In genomic region chr6:115882771-115883170, GRCh38 we compare ENCODE assay signal across 22 cellular contexts.
A peak's percentile ranks its signal among the peaks of the same experiment; 100 is the strongest.
DNase-seq lines count a peak whose midpoint lies in the region; ATAC-seq and TF ChIP-seq lines count a peak whose summit lies in the region.
"Had no signal": no experiment of that assay in that cellular context is flagged by ENCODE, and none has a peak within 500 bp of the region (broad histone marks: within the 10 kb centered on the region; RNA-seq: fewer than 3 reads in every experiment).

No MANE protein-coding gene starts in this region.

- H3K27ac ChIP-seq in GM23338 (ENCODE audit: low read depth) = no peak overlapping the region
- peak overlapping the region; percentile 99 for H3K27ac ChIP-seq in PC-3 (ENCODE audit: low read length)
- no peak overlapping the region for H3K27ac ChIP-seq in spleen
- no peak overlapping the region for H3K27ac ChIP-seq in coronary artery
- H3K27ac ChIP-seq: BLaER1 treated with 17β-estradiol and CSF1 and Interleukin-3, amounts not matched to agents 10 nM and 100 nM; Peyer's patch; SJCRH30 had no signal

- H3K4me1 Mint-ChIP-seq in GM23338 = no peaks in the 10 kb centered on the region; the same call in 2 of the 3 replicates
- no peaks in the 10 kb centered on the region for H3K4me1 Mint-ChIP-seq in activated CD8-positive, alpha-beta T cell treated with anti-CD3 and anti-CD28 coated beads for 36 hours (ENCODE audit: low read depth)
- H3K4me1 Mint-ChIP-seq: H9 had no signal

- no peak overlapping the region for H3K4me3 ChIP-seq in GM23338
- peak overlapping the region; percentile 51 for H3K4me3 ChIP-seq in PC-3 (ENCODE audit: low read length)
- H3K4me3 ChIP-seq in epithelial cell of esophagus (ENCODE audit: low read length) = no peak overlapping the region
- no peak overlapping the region for H3K4me3 ChIP-seq in spleen
- H3K4me3 ChIP-seq in coronary artery = no peak overlapping the region
- H3K4me3 ChIP-seq: BLaER1 treated with 17β-estradiol and CSF1 and Interleukin-3, amounts not matched to agents 10 nM and 100 nM; MG63; Peyer's patch; SJCRH30 had no signal

- no peaks in the 10 kb centered on the region for H3K36me3 ChIP-seq in GM23338 (ENCODE audit: insufficient read depth)
- H3K36me3 ChIP-seq in PC-3 (ENCODE audit: low read depth, low read length) = no peaks in the 10 kb centered on the region
- no peaks in the 10 kb centered on the region for H3K36me3 ChIP-seq in spleen
- H3K36me3 ChIP-seq: BLaER1 treated with 17β-estradiol and CSF1 and Interleukin-3, amounts not matched to agents 10 nM and 100 nM; MG63; Peyer's patch; SJCRH30 had no signal

- 83 to 94% (median 84%) methylated on average over 2 of the region's 2 CpGs for WGBS in spleen, 5 donors

- H3F3A ChIP-seq in GM23338 (replicated peaks; ENCODE audit: low read depth) (no peaks in the 10 kb centered on the region), PC-3 (ENCODE audit: low read length, unreplicated experiment) (peaks cover 4% of the 10 kb centered on the region)

- intact Hi-C loops in PC-3 (cut with micrococcal nuclease) (no loop called here), spleen (cut with DNase I; ENCODE audit: low total_unique reads) (no loop called here)
- intact Hi-C loops in activated CD8-positive, alpha-beta T cell treated with anti-CD3 and anti-CD28 coated beads for 36 hours (cut with micrococcal nuclease) = no loop called here

- POLR2A ChIA-PET in PC-3 (lab: Charles Lee; ENCODE audit: unreplicated experiment) = interaction anchor here (0.6 kb wide), 1 partner anchor 716 kb away, joined by 3 read pairs; no protein-coding TSS in a partner anchor
- POLR2A ChIA-PET in activated CD8-positive, alpha-beta T cell treated with anti-CD3 and anti-CD28 coated beads for 36 hours (lab: Charles Lee) = no interaction called here

- H3K36me3 Mint-ChIP-seq in GM23338 (ENCODE audit: low read depth) = no peaks in the 10 kb centered on the region
- no peaks in the 10 kb centered on the region for H3K36me3 Mint-ChIP-seq in activated CD8-positive, alpha-beta T cell treated with anti-CD3 and anti-CD28 coated beads for 36 hours (ENCODE audit: low read depth)

- no peak overlapping the region for H3K4me3 Mint-ChIP-seq in GM23338
- no peak overlapping the region for H3K4me3 Mint-ChIP-seq in activated CD8-positive, alpha-beta T cell treated with anti-CD3 and anti-CD28 coated beads for 36 hours
- H3K4me3 Mint-ChIP-seq: CD4-positive, alpha-beta T cell; H9; HFFc6 had no signal

- no TSS peak for BruUV-seq in PC-3 (replicated peaks; lab: Mats Ljungman, UMichigan)

- 0 out of 2 replicates have a peak overlapping the region, but pooled peaks have one; percentile 23 for H2AFZ ChIP-seq in GM23338
- peak overlapping the region; percentile 52; the same call in 1 of the 2 replicates for H2AFZ ChIP-seq in PC-3 (ENCODE audit: low read length)

- H3K9me2 ChIP-seq in GM23338 (ENCODE audit: insufficient read depth) = no peaks in the 10 kb centered on the region
- H3K9me2 ChIP-seq in PC-3 (replicated peaks; ENCODE audit: low read length) = no peaks in the 10 kb centered on the region

- H3K27me3 ChIP-seq in GM23338 (ENCODE audit: insufficient read depth) (no peaks in the 10 kb centered on the region), PC-3 (ENCODE audit: low read length) (no peaks in the 10 kb centered on the region), spleen (replicated peaks in 1 of 7) (no peaks in the 10 kb centered on the region)
- H3K27me3 ChIP-seq: BLaER1 treated with 17β-estradiol and CSF1 and Interleukin-3, amounts not matched to agents 10 nM and 100 nM; MG63; Peyer's patch; SJCRH30 had no signal

- no peaks in the 10 kb centered on the region for H3K79me2 ChIP-seq in GM23338 (replicated peaks; ENCODE audit: insufficient read depth)
- no peaks in the 10 kb centered on the region for H3K79me2 ChIP-seq in PC-3 (ENCODE audit: low read length)

- no peak for TF ChIP-seq CTCF in GM23338 (conservative IDR thresholded peaks at IDR 0.05; ENCODE audit: low read depth in 2 of 2)
- no peak for TF ChIP-seq CTCF in PC-3 (conservative IDR thresholded peaks at IDR 0.05; ENCODE audit: low read depth, low read length)
- TF ChIP-seq CTCF in epithelial cell of esophagus (IDR thresholded peaks at IDR 0.05; ENCODE audit: insufficient read depth, low read depth, low read length, missing control alignments) = no peak
- TF ChIP-seq CTCF in spleen (IDR thresholded peaks at IDR 0.05 in 8 of 11, conservative IDR thresholded peaks at IDR 0.05 in 3 of 11) = no peak
- no peak for TF ChIP-seq CTCF in coronary artery (IDR thresholded peaks at IDR 0.05)
- TF ChIP-seq CTCF in activated CD8-positive, alpha-beta T cell treated with anti-CD3 and anti-CD28 coated beads for 36 hours (IDR thresholded peaks at IDR 0.05) = no peak

- peak overlapping the region; percentile 84 for H3K9ac ChIP-seq in PC-3 (ENCODE audit: low read length)
- H3K9ac ChIP-seq: BLaER1 treated with 17β-estradiol and CSF1 and Interleukin-3, amounts not matched to agents 10 nM and 100 nM had no signal

- H3K27ac Mint-ChIP-seq in GM23338 = no peak overlapping the region
- H3K27ac Mint-ChIP-seq in activated CD8-positive, alpha-beta T cell treated with anti-CD3 and anti-CD28 coated beads for 36 hours = no peak overlapping the region
- H3K27ac Mint-ChIP-seq: CD4-positive, alpha-beta T cell; H9; HFFc6 had no signal

- TF ChIP-seq POLR2A in spleen (IDR thresholded peaks at IDR 0.05) = no peak

- H3K9me3 ChIP-seq in PC-3 (ENCODE audit: low read length) (no peaks in the 10 kb centered on the region), spleen (no peaks in the 10 kb centered on the region)
- H3K9me3 ChIP-seq: BLaER1 treated with 17β-estradiol and CSF1 and Interleukin-3, amounts not matched to agents 10 nM and 100 nM; MG63; Peyer's patch; SJCRH30 had no signal

- H3K9me3 Mint-ChIP-seq in GM23338 = no peaks in the 10 kb centered on the region
- no peaks in the 10 kb centered on the region for H3K9me3 Mint-ChIP-seq in activated CD8-positive, alpha-beta T cell treated with anti-CD3 and anti-CD28 coated beads for 36 hours
- H3K9me3 Mint-ChIP-seq: CD4-positive, alpha-beta T cell; H9; HFFc6 had no signal

- H3K4me2 ChIP-seq in GM23338 (no peak overlapping the region), PC-3 (ENCODE audit: low read length) (peak overlapping the region; percentile 81)
- H3K4me2 ChIP-seq: BLaER1 treated with 17β-estradiol and CSF1 and Interleukin-3, amounts not matched to agents 10 nM and 100 nM had no signal

- DNase-seq in GM23338 (ENCODE audit: low spot score) (no peak), PC-3 (peak; percentile 74), epithelial cell of esophagus (ENCODE audit: low read depth) (peak; percentile 68), renal cortical epithelial cell (ENCODE audit: low read depth) (peak; percentile 4), spleen (no peak), coronary artery (ENCODE audit: low spot score) (no peak)
- no peak for DNase-seq in activated CD8-positive, alpha-beta T cell treated with anti-CD3 and anti-CD28 coated beads for 36 hours
- DNase-seq: AML-193; CD4-positive, alpha-beta T cell; H9; HFFc6; IMR-90; KG1; MG63; NCI-H1105 treated with DMSO at 0.1 percent for 48 hours; NCI-H2081; NCI-H2227 treated with DMSO at 0.1 percent for 48 hours; NCI-H526 treated with DMSO at 0.1 percent for 48 hours; Peyer's patch had no signal

- H3K27me3 Mint-ChIP-seq in GM23338 (ENCODE audit: insufficient read depth, low read depth, poor library complexity) = no peaks in the 10 kb centered on the region
- H3K27me3 Mint-ChIP-seq in activated CD8-positive, alpha-beta T cell treated with anti-CD3 and anti-CD28 coated beads for 36 hours = no peaks in the 10 kb centered on the region
- H3K27me3 Mint-ChIP-seq: CD4-positive, alpha-beta T cell had no signal

- CTCF ChIA-PET in PC-3 (lab: Charles Lee) = no interaction called here
- CTCF ChIA-PET in activated CD8-positive, alpha-beta T cell treated with anti-CD3 and anti-CD28 coated beads for 36 hours (lab: Charles Lee) = no interaction called here

- ATAC-seq in GM23338 (no peak), PC-3 (peak; percentile 66)
- no peak for ATAC-seq in activated CD8-positive, alpha-beta T cell treated with anti-CD3 and anti-CD28 coated beads for 36 hours
- ATAC-seq: SK-N-SH treated with all-trans-retinoic acid at 6 μM for 48 hours had no signal

- no peaks in the 10 kb centered on the region for H4K20me1 ChIP-seq in GM23338 (replicated peaks; ENCODE audit: insufficient read depth)
- no peaks in the 10 kb centered on the region for H4K20me1 ChIP-seq in PC-3 (ENCODE audit: low read length)
- H4K20me1 ChIP-seq: BLaER1 treated with 17β-estradiol and CSF1 and Interleukin-3, amounts not matched to agents 10 nM and 100 nM had no signal

- H3K4me1 ChIP-seq in GM23338 (ENCODE audit: insufficient read depth) (no peaks in the 10 kb centered on the region), PC-3 (ENCODE audit: insufficient read depth, low read length) (peaks cover 28% of the 10 kb centered on the region), spleen (no peaks in the 10 kb centered on the region)
- H3K4me1 ChIP-seq: BLaER1 treated with 17β-estradiol and CSF1 and Interleukin-3, amounts not matched to agents 10 nM and 100 nM; Peyer's patch; SJCRH30 had no signal

TF ChIP-seq in GM23338, 12 proteins besides CTCF, POLR2A, EP300 and RAD21:
- no peak for TF ChIP-seq JUNB (IDR thresholded peaks at IDR 0.05; ENCODE audit: unreplicated experiment)

Comparison
In these comparisons a context has a peak if more than half of its experiments do, and no peak if none do; other contexts are left out.
1. DNase-seq: peak in PC-3 (single experiment), epithelial cell of esophagus (single experiment) and renal cortical epithelial cell (single experiment); none in GM23338 (single experiment), spleen (single experiment), coronary artery (single experiment) and activated CD8-positive, alpha-beta T cell treated with anti-CD3 and anti-CD28 coated beads for 36 hours (single experiment).